Comparison of ENCODE assay signal across 21 cellular contexts in genomic region chr11:40679276-40679675, GRCh38.
"Had no signal": no experiment of that assay in that cellular context is flagged by ENCODE, and none has a peak within 500 bp of the region (broad histone marks: within the 10 kb centered on the region; RNA-seq: fewer than 3 reads in every experiment).

No MANE protein-coding gene starts in this region.

- H3K4me3 ChIP-seq: left lung, pancreas, right lobe of liver, suprapubic skin, transverse colon, vagina had no signal

- H3K4me1 Mint-ChIP-seq: naive thymus-derived CD8-positive, alpha-beta T cell; nephron progenitor cell; stimulated activated naive CD8-positive, alpha-beta T cell treated with anti-CD3 and anti-CD28 coated beads, Interleukin-15, amount 100 ng/mL, for 72 hours had no signal

- H3K4me1 ChIP-seq: left lung, pancreas, right lobe of liver, suprapubic skin, transverse colon, vagina had no signal

- H3K9me3 ChIP-seq: neutrophil, pancreas, right lobe of liver, suprapubic skin, vagina had no signal

- DNase-seq: cortex of kidney; effector memory CD8-positive, alpha-beta T cell; hypothalamus; left cardiac atrium; left lung; mesenchymal stem cell; midbrain; naive thymus-derived CD8-positive, alpha-beta T cell; nephron progenitor cell; pancreas; right lobe of liver; small intestine; stimulated activated CD4-positive, alpha-beta T cell treated with anti-CD3 and anti-CD28 coated beads, Interleukin-15, amount 100 ng/mL, for 24 hours; stimulated activated CD4-positive, alpha-beta T cell treated with anti-CD3 and anti-CD28 coated beads, Interleukin-4, amount 100 ng/mL, for 1 hour; stimulated activated CD8-positive, alpha-beta memory T cell treated with anti-CD3 and anti-CD28 coated beads, Interleukin-4, amount 100 ng/mL, for 48 hours; stimulated activated naive CD4-positive, alpha-beta T cell; stimulated activated naive CD8-positive, alpha-beta T cell treated with anti-CD3 and anti-CD28 coated beads, Interleukin-15, amount 100 ng/mL, for 72 hours; transverse colon had no signal

- H3K27ac ChIP-seq: left lung, neutrophil, pancreas, right lobe of liver, suprapubic skin, transverse colon, vagina had no signal

- H3K27ac Mint-ChIP-seq: effector memory CD8-positive, alpha-beta T cell; naive thymus-derived CD8-positive, alpha-beta T cell; nephron progenitor cell; stimulated activated naive CD8-positive, alpha-beta T cell treated with anti-CD3 and anti-CD28 coated beads, Interleukin-15, amount 100 ng/mL, for 72 hours had no signal

- H3K27me3 Mint-ChIP-seq: effector memory CD8-positive, alpha-beta T cell; naive thymus-derived CD8-positive, alpha-beta T cell; stimulated activated naive CD8-positive, alpha-beta T cell treated with anti-CD3 and anti-CD28 coated beads, Interleukin-15, amount 100 ng/mL, for 72 hours had no signal

- H3K36me3 ChIP-seq: left lung, neutrophil, pancreas, right lobe of liver, suprapubic skin, transverse colon, vagina had no signal

- H3K27me3 ChIP-seq: left lung, neutrophil, pancreas, right lobe of liver, suprapubic skin, transverse colon, vagina had no signal

- ATAC-seq: effector memory CD8-positive, alpha-beta T cell; left cardiac atrium; left lung; naive thymus-derived CD8-positive, alpha-beta T cell; pancreas; right lobe of liver; stimulated activated naive CD8-positive, alpha-beta T cell treated with anti-CD3 and anti-CD28 coated beads, Interleukin-15, amount 100 ng/mL, for 72 hours had no signal

- H3K4me3 Mint-ChIP-seq: effector memory CD8-positive, alpha-beta T cell; naive thymus-derived CD8-positive, alpha-beta T cell; nephron progenitor cell; stimulated activated naive CD8-positive, alpha-beta T cell treated with anti-CD3 and anti-CD28 coated beads, Interleukin-15, amount 100 ng/mL, for 72 hours had no signal

- H3K36me3 Mint-ChIP-seq: naive thymus-derived CD8-positive, alpha-beta T cell had no signal
